ENCODE assay signal across 8 cellular contexts in the genomic region with DNA sequence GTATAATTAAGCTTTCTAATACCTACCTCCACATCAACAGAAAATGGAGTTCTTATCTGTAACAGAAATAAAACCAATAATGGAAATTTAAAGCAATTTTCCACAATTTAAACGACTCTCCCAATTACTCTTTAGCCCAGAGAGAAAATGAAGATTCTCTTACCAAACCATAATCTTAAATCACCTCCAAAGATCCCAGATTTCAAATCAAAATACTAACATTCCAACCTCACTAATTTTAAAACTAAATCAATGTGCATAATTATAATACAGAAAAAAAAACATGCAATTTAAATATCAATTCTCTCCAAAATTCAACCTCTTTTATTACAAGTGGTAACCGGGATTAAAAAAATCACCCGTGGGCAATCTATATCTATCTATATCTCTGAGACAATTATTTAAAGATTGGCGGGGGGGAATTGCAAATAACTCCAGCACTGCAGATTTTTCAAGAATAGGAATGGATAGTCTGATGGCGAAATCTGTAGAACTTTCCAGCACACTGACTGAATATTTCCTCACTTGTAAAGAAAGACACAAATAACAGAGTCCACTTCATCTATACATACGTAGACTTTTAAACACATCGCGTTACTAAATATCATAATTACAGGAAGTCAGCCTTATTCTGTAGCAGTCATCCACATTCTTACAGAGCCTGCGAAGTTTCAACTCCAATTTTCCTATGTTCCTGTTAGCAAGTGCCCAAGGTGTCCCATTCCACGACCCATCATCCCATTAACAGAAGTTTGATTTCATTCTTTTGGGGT. TPM values are rescaled to one million over a fixed set of nuclear protein-coding genes. Genes with fewer than 3 reads are reported as not detected.
DNase-seq lines count a peak whose midpoint lies in the region; ATAC-seq, FAIRE-seq and TF ChIP-seq lines count a peak whose summit lies in the region.

No MANE protein-coding gene starts in this region.

- no peaks in the 10 kb centered on the region for H3K27me3 ChIP-seq in GM12878 (replicated peaks in 1 of 2; ENCODE audit: control insufficient read depth in 2 of 2, insufficient read depth in 2 of 2, low read length in 1 of 2)
- H3K27me3 ChIP-seq in HepG2 (ENCODE audit: control insufficient read depth in 1 of 2, insufficient read depth in 2 of 2, low read length in 2 of 2): no peaks in the 10 kb centered on the region
- H3K27me3 ChIP-seq in tibial nerve: no peaks in the 10 kb centered on the region

- peak overlapping the region; percentile 96 to 99 (median 98) for H3K27ac Mint-ChIP-seq in IgD-negative memory B cell

- TF ChIP-seq EP300 in GM12878 (IDR thresholded peaks at IDR 0.05; ENCODE audit: borderline replicate concordance in 1 of 2, control insufficient read depth in 1 of 2, low read depth in 2 of 2, low read length in 2 of 2) (no peak), HepG2 (IDR thresholded peaks at IDR 0.05; ENCODE audit: low read depth in 2 of 2, low read length in 2 of 2) (no peak), HepG2 (CRISPR knock-in tag; IDR thresholded peaks at IDR 0.05; ENCODE audit: borderline replicate concordance) (no peak), tibial nerve (IDR thresholded peaks at IDR 0.05) (no peak)

- H3K9me3 ChIP-seq in GM12878 (replicated peaks; ENCODE audit: control insufficient read depth, insufficient read depth, low read length) (no peaks in the 10 kb centered on the region), HepG2 (ENCODE audit: low read length) (no peaks in the 10 kb centered on the region), tibial nerve (no peaks in the 10 kb centered on the region)

- peak overlapping the region; percentile 72; the same call in 1 of the 2 replicates for H3K4me2 ChIP-seq in GM12878 (ENCODE audit: control insufficient read depth, insufficient read depth)
- peak overlapping the region; percentile 67 for H3K4me2 ChIP-seq in HepG2 (ENCODE audit: low read depth, low read length)

- H4K20me1 ChIP-seq in GM12878 (ENCODE audit: control insufficient read depth, insufficient read depth): no peaks in the 10 kb centered on the region
- H4K20me1 ChIP-seq in HepG2 (ENCODE audit: insufficient read depth, low read length): no peaks in the 10 kb centered on the region; the same call in 1 of the 2 replicates

- peaks cover 6% of the 10 kb centered on the region for H3K36me3 Mint-ChIP-seq in IgD-negative memory B cell

- SMC1A ChIA-PET in GM12878 (lab: Charles Lee; ENCODE audit: uncharacterized antibody, unreplicated experiment): interaction anchor here (1.2 kb wide), 1 partner anchor 286 kb away, joined by 3 read pairs; no protein-coding TSS in a partner anchor

- POLR2A ChIA-PET in GM12878 (lab: Charles Lee) (interaction anchor here (0.6 to 1.7 kb wide), 3 partner anchors 157 to 258 kb away, joined by 3 to 5 read pairs (median 5); partner anchors contain the start of gene HNRNPH3), HepG2 (lab: Yijun Ruan, JAX) (no interaction called here)

- TF ChIP-seq CTCF in C4-2B (conservative IDR thresholded peaks at IDR 0.05) (no peak), GM12878 (IDR thresholded peaks at IDR 0.05 in 2 of 3, conservative IDR thresholded peaks at IDR 0.05 in 1 of 3; ENCODE audit: control insufficient read depth in 2 of 3, extremely low read depth in 1 of 3, insufficient read depth in 1 of 3, low read depth in 3 of 3, low read length in 3 of 3) (no peak), HepG2 (CRISPR knock-in tag; IDR thresholded peaks at IDR 0.05) (no peak), tibial nerve (IDR thresholded peaks at IDR 0.05) (no peak)

- peak; percentile 19 for ATAC-seq in GM12878
- ATAC-seq in HepG2: 0 out of 3 replicates have a peak, but pooled peaks have one; percentile 7

- H3K9me3 Mint-ChIP-seq in IgD-negative memory B cell: no peaks in the 10 kb centered on the region

- H3K79me2 ChIP-seq in GM12878 (ENCODE audit: control insufficient read depth, insufficient read depth, low read length) (peaks cover 57% of the 10 kb centered on the region), HepG2 (ENCODE audit: insufficient read depth, low read length) (peaks cover 44% of the 10 kb centered on the region)

- CTCF ChIA-PET in GM12878 (lab: Yijun Ruan, JAX): no interaction called here
- CTCF ChIA-PET in HepG2 (lab: Yijun Ruan, JAX; ENCODE audit: low intra/inter-chr PET ratio, low total read pairs): no interaction called here

- H3K27me3 Mint-ChIP-seq in IgD-negative memory B cell: no peaks in the 10 kb centered on the region

- intact Hi-C loops in GM12878 (cut with micrococcal nuclease; ENCODE audit: unreplicated experiment): loop anchor here (5.0 to 10.0 kb wide), 3 partner anchors 189 to 228 kb away; partner anchors contain the start of gene SIRT1
- intact Hi-C loops in HepG2 (cut with micrococcal nuclease; ENCODE audit: unreplicated experiment): loop anchor here (1.0 to 10.0 kb wide), 3 partner anchors 49 to 219 kb away; no protein-coding TSS in a partner anchor

- peak; percentile 41 for FAIRE-seq in GM12878 (lab: Jason Lieb, UNC)
- FAIRE-seq in HepG2 (lab: Jason Lieb, UNC): no peak

- no peaks in the 10 kb centered on the region for H3K36me3 ChIP-seq in GM12878 (ENCODE audit: control insufficient read depth in 2 of 2, insufficient read depth in 2 of 2, low read length in 1 of 2)
- H3K36me3 ChIP-seq in HepG2 (replicated peaks in 1 of 2; ENCODE audit: control insufficient read depth in 1 of 2, insufficient read depth in 2 of 2, low read length in 2 of 2): peaks cover 0 to 13% of the 10 kb centered on the region in 2 experiments; a peak in 1 of 5 replicates
- H3K36me3 ChIP-seq in tibial nerve: peaks cover 0 to 11% (median 0%) of the 10 kb centered on the region in 3 donors

- in situ Hi-C loops in GM12878 (cut with MboI): no loop called here
- in situ Hi-C loops in HepG2 (cut with HindIII; ENCODE audit: extremely low pct_ligation_motif_present, low pct_unique_long_range_greater_than_20kb): no loop called here

- 0% methylated on average over 10 of the region's 10 CpGs for WGBS in GM12878 (ENCODE audit: insufficient coverage, insufficient replicate concordance, low lambda C conversion rate, missing lambda C conversion rate)
- WGBS in HepG2 (ENCODE audit: low lambda C conversion rate): under 1% methylated on average over 10 of the region's 10 CpGs
- WGBS in tibial nerve, 2 donors: 5 to 6% methylated on average over 10 of the region's 10 CpGs

- H3K4me3 ChIP-seq in GM12878 (peak overlapping the region; percentile 89), HepG2 (replicated peaks in 1 of 3; ENCODE audit: insufficient read depth in 1 of 3, low read depth in 2 of 3, low read length in 3 of 3) (peak overlapping the region; percentile 91 to 99 (median 94)), tibial nerve (peak overlapping the region; percentile 75 to 100 (median 96))

- BruUV-seq in GM12878 (replicated peaks; lab: Mats Ljungman, UMichigan): TSS peak; percentile 61
- TSS peak; percentile 56 for BruUV-seq in HepG2 (replicated peaks; lab: Mats Ljungman, UMichigan)

- H3K9ac ChIP-seq in GM12878 (ENCODE audit: control insufficient read depth, insufficient read depth, low read length) (peak overlapping the region; percentile 87), HepG2 (ENCODE audit: insufficient read depth, low read depth, low read length) (peak overlapping the region; percentile 92)

- H3K4me3 Mint-ChIP-seq in IgD-negative memory B cell: peak overlapping the region; percentile 95 to 97 (median 96)

- 0 out of 2 replicates have a peak, but pooled peaks cover 3% of the 10 kb centered on the region for H3K4me1 ChIP-seq in GM12878 (ENCODE audit: control insufficient read depth, insufficient read depth, low read length)
- peaks cover 37% of the 10 kb centered on the region for H3K4me1 ChIP-seq in HepG2 (ENCODE audit: insufficient read depth, low read length)
- H3K4me1 ChIP-seq in tibial nerve: peaks cover 0 to 41% (median 27%) of the 10 kb centered on the region in 4 donors

- no peak for TF ChIP-seq POLR2A in GM12878 (IDR thresholded peaks at IDR 0.05; ENCODE audit: low read depth, low read length)
- no peak for TF ChIP-seq POLR2A in HepG2 (IDR thresholded peaks at IDR 0.05; ENCODE audit: insufficient read depth in 1 of 2, low read depth in 2 of 2, low read length in 2 of 2)
- no peak for TF ChIP-seq POLR2A in tibial nerve (IDR thresholded peaks at IDR 0.05)

- H2AFZ ChIP-seq in GM12878 (ENCODE audit: control insufficient read depth, low read depth, low read length) (peak overlapping the region; percentile 49), HepG2 (ENCODE audit: low read length) (no peak overlapping the region)

- H3K27ac ChIP-seq in C4-2B: peak overlapping the region; percentile 91
- H3K27ac ChIP-seq in GM12878 (ENCODE audit: control insufficient read depth, insufficient read depth): peak overlapping the region; percentile 92
- H3K27ac ChIP-seq in HepG2 (ENCODE audit: extremely low read length, insufficient read depth, low read length): peak overlapping the region; percentile 96
- H3K27ac ChIP-seq in tibial nerve: peak overlapping the region; percentile 87 to 100 (median 98)

- RAD21 ChIA-PET in GM12878 (lab: Charles Lee; ENCODE audit: unreplicated experiment): interaction anchor here (1.5 kb wide), 1 partner anchor 218 kb away, joined by 5 read pairs; no protein-coding TSS in a partner anchor

- TF ChIP-seq RAD21 in GM12878 (IDR thresholded peaks at IDR 0.05; ENCODE audit: insufficient read depth, low read depth, low read length) (no peak), HepG2 (CRISPR knock-in tag; IDR thresholded peaks at IDR 0.05) (no peak)

- no peak for DNase-seq in GM12878 (ENCODE audit: low read depth, low spot score)
- no peak for DNase-seq in HepG2 (ENCODE audit: low spot score)
- no peak for DNase-seq in tibial nerve (ENCODE audit: low spot score in 2 of 2)
- no peak for DNase-seq in D341Med (ENCODE audit: low spot score)
- DNase-seq in NCI-H1436 treated with DMSO at 0.1 percent for 48 hours (lab: John Stamatoyannopoulos, UW): no peak
- no peak for DNase-seq in kidney glomerular epithelial cell (lab: John Stamatoyannopoulos, UW)

- peaks cover 16 to 35% (median 29%) of the 10 kb centered on the region in 3 donors for H3K4me1 Mint-ChIP-seq in IgD-negative memory B cell

RNA-seq across cellular contexts. Expression of gene HERC4, which starts 1.3 kb away (rescaled TPM):
- polyA plus RNA-seq in IgD-negative memory B cell (19.7 TPM), GM12878 (2011; rRNA removed) (28.9 and 49.9 TPM in 2 replicates), GM12878 (2014; fragmentation: Illumina TruSeq; extraction: Trizol) (23.6 and 28.8 TPM in 2 replicates), GM12878 (2014; fragmentation: Nextera tagmentation; extraction: Ambion mirVana) (10 to 100 TPM in 1 of 2 experiments, 1 to 10 TPM in 1; 9.7 to 11.5 TPM), GM12878 (2014; rRNA removed) (17.1 and 20.2 TPM in 2 replicates), GM12878 (2016; fragmentation: Nextera tagmentation; extraction: Ambion mirVana) (10 to 100 TPM; 22.9 to 23.2 TPM), HepG2 (2011; rRNA removed) (9.8 and 10.1 TPM in 2 replicates)
- 383 and 399 TPM in 2 replicates for total RNA-seq in GM12878 (2013; cell fraction: nucleolus; rRNA removed)
- total RNA-seq in GM12878 (2014; rRNA removed) (27.3 and 33.0 TPM in 2 replicates), GM12878 (2014; rRNA removed; fragmentation: Illumina TruSeq; extraction: Trizol) (36.8 and 38.8 TPM in 2 replicates), GM12878 (2021) (33.1 and 33.8 TPM in 2 replicates), HepG2 (2016; rRNA removed; fragmentation: Illumina TruSeq; extraction: Trizol) (20.0 and 20.2 TPM in 2 replicates), tibial nerve (10 to 100 TPM; 38.1 to 57.0 (median 54.1) TPM)
- 11.6 TPM for polyA plus RNA-seq in GM12878 (2011; ENCODE audit: low read depth)
- polyA plus RNA-seq in GM12878 (2011; cell fraction: cytosol; rRNA removed): 8.3 and 11.2 TPM in 2 replicates
- polyA plus RNA-seq in GM12878 (2011; cell fraction: nucleus; rRNA removed): 30.8 and 37.9 TPM in 2 replicates
- polyA plus RNA-seq in GM12878 (2012): 20.6 and 25.6 TPM in 2 replicates
- polyA minus RNA-seq in GM12878 (2011; rRNA and poly(A)+ RNA removed): 34.9 and 35.0 TPM in 2 replicates
- 13.1 and 14.6 TPM in 2 replicates for polyA minus RNA-seq in GM12878 (2011; cell fraction: cytosol; rRNA and poly(A)+ RNA removed)
- 36.0 and 68.3 TPM in 2 replicates for polyA minus RNA-seq in GM12878 (2011; cell fraction: nucleus; rRNA and poly(A)+ RNA removed)
- total RNA-seq in HepG2 (2016; cell fraction: cytosol; rRNA removed; fragmentation: Illumina TruSeq; extraction: Trizol; ENCODE audit: low read depth): 13.3 and 16.7 TPM in 2 replicates
- total RNA-seq in HepG2 (2016; cell fraction: insoluble cytoplasmic fraction; rRNA removed; fragmentation: Illumina TruSeq; extraction: Trizol): 19.5 and 21.2 TPM in 2 replicates
- 12.0 and 14.9 TPM in 2 replicates for total RNA-seq in HepG2 (2016; cell fraction: membrane; rRNA removed; fragmentation: Illumina TruSeq; extraction: Trizol)
- 40.9 and 41.7 TPM in 2 replicates for total RNA-seq in HepG2 (2016; cell fraction: nucleus; rRNA removed; fragmentation: Illumina TruSeq; extraction: Trizol)
- 2.5 and 4.7 TPM in 2 replicates for polyA plus RNA-seq in HepG2 (2011; cell fraction: cytosol; rRNA removed)
- polyA plus RNA-seq in HepG2 (2011; cell fraction: nucleus; rRNA removed): 12.8 and 18.8 TPM in 2 replicates
- 15.3 and 17.7 TPM in 2 replicates for polyA plus RNA-seq in HepG2 (2012)
- 1.1 and 1.4 TPM in 2 replicates for polyA plus RNA-seq in HepG2 (2016; cell fraction: cytosol; fragmentation: Illumina TruSeq; extraction: Trizol; ENCODE audit: low read depth)
- polyA plus RNA-seq in HepG2 (2016; cell fraction: insoluble cytoplasmic fraction; fragmentation: Illumina TruSeq; extraction: Trizol; ENCODE audit: low read depth): 14.6 and 14.9 TPM in 2 replicates
- polyA plus RNA-seq in HepG2 (2016; cell fraction: membrane; fragmentation: Illumina TruSeq; extraction: Trizol; ENCODE audit: low read depth): 1.9 and 2.3 TPM in 2 replicates
- 30.2 and 36.2 TPM in 2 replicates for polyA plus RNA-seq in HepG2 (2016; cell fraction: nucleus; fragmentation: Illumina TruSeq; extraction: Trizol; ENCODE audit: insufficient read depth, low read depth)
- 6.1 and 29.6 TPM in 2 replicates for polyA minus RNA-seq in HepG2 (2011; rRNA and poly(A)+ RNA removed; ENCODE audit: low replicate concordance)
- 10.3 and 11.3 TPM in 2 replicates for polyA minus RNA-seq in HepG2 (2011; cell fraction: cytosol; rRNA and poly(A)+ RNA removed)
- polyA minus RNA-seq in HepG2 (2011; cell fraction: nucleus; rRNA and poly(A)+ RNA removed): 79.1 and 80.8 TPM in 2 replicates

RNA-seq across cellular contexts. Expression of gene MYPN, which starts 35.5 kb away (rescaled TPM):
- polyA plus RNA-seq in IgD-negative memory B cell (not detected), GM12878 (2011; rRNA removed) (not detected in 2 replicates), GM12878 (2014; fragmentation: Illumina TruSeq; extraction: Trizol) (0.01 TPM in 1 of 2 replicates, not detected in the other), GM12878 (2014; fragmentation: Nextera tagmentation; extraction: Ambion mirVana) (under 1 TPM in 1 of 2 experiments, not detected in 1; 0.02 TPM), GM12878 (2014; rRNA removed) (not detected in 2 replicates), GM12878 (2016; fragmentation: Nextera tagmentation; extraction: Ambion mirVana) (not detected), HepG2 (2011; rRNA removed) (0.01 TPM in 1 of 2 replicates, not detected in the other)
- total RNA-seq in GM12878 (2013; cell fraction: nucleolus; rRNA removed): not detected in 2 replicates
- total RNA-seq in GM12878 (2014; rRNA removed) (0.05 TPM in 1 of 2 replicates, not detected in the other), GM12878 (2014; rRNA removed; fragmentation: Illumina TruSeq; extraction: Trizol) (not detected in 2 replicates), GM12878 (2021) (not detected in 2 replicates), HepG2 (2016; rRNA removed; fragmentation: Illumina TruSeq; extraction: Trizol) (not detected in 2 replicates), tibial nerve (not detected)
- not detected for polyA plus RNA-seq in GM12878 (2011; ENCODE audit: low read depth)
- not detected in 2 replicates for polyA plus RNA-seq in GM12878 (2011; cell fraction: cytosol; rRNA removed)
- polyA plus RNA-seq in GM12878 (2011; cell fraction: nucleus; rRNA removed): 0.01 TPM in 1 of 2 replicates, not detected in the other
- not detected in 2 replicates for polyA plus RNA-seq in GM12878 (2012)
- polyA minus RNA-seq in GM12878 (2011; rRNA and poly(A)+ RNA removed): not detected in 2 replicates
- 0.42 and 0.53 TPM in 2 replicates for polyA minus RNA-seq in GM12878 (2011; cell fraction: cytosol; rRNA and poly(A)+ RNA removed)
- under 0.01 TPM in 1 of 2 replicates, not detected in the other for polyA minus RNA-seq in GM12878 (2011; cell fraction: nucleus; rRNA and poly(A)+ RNA removed)
- total RNA-seq in HepG2 (2016; cell fraction: cytosol; rRNA removed; fragmentation: Illumina TruSeq; extraction: Trizol; ENCODE audit: low read depth): not detected in 2 replicates
- 0.04 TPM in 1 of 2 replicates, not detected in the other for total RNA-seq in HepG2 (2016; cell fraction: insoluble cytoplasmic fraction; rRNA removed; fragmentation: Illumina TruSeq; extraction: Trizol)
- total RNA-seq in HepG2 (2016; cell fraction: membrane; rRNA removed; fragmentation: Illumina TruSeq; extraction: Trizol): not detected in 2 replicates
- total RNA-seq in HepG2 (2016; cell fraction: nucleus; rRNA removed; fragmentation: Illumina TruSeq; extraction: Trizol): not detected in 2 replicates
- polyA plus RNA-seq in HepG2 (2011; cell fraction: cytosol; rRNA removed): 0.01 TPM in 1 of 2 replicates, not detected in the other
- polyA plus RNA-seq in HepG2 (2011; cell fraction: nucleus; rRNA removed): not detected in 2 replicates
- polyA plus RNA-seq in HepG2 (2012): not detected in 2 replicates
- not detected in 2 replicates for polyA plus RNA-seq in HepG2 (2016; cell fraction: cytosol; fragmentation: Illumina TruSeq; extraction: Trizol; ENCODE audit: low read depth)
- polyA plus RNA-seq in HepG2 (2016; cell fraction: insoluble cytoplasmic fraction; fragmentation: Illumina TruSeq; extraction: Trizol; ENCODE audit: low read depth): not detected in 2 replicates
- polyA plus RNA-seq in HepG2 (2016; cell fraction: membrane; fragmentation: Illumina TruSeq; extraction: Trizol; ENCODE audit: low read depth): not detected in 2 replicates
- polyA plus RNA-seq in HepG2 (2016; cell fraction: nucleus; fragmentation: Illumina TruSeq; extraction: Trizol; ENCODE audit: insufficient read depth, low read depth): not detected in 2 replicates
- 77.2 TPM in 1 of 2 replicates, not detected in the other for polyA minus RNA-seq in HepG2 (2011; rRNA and poly(A)+ RNA removed; ENCODE audit: low replicate concordance)
- 0.18 and 0.20 TPM in 2 replicates for polyA minus RNA-seq in HepG2 (2011; cell fraction: cytosol; rRNA and poly(A)+ RNA removed)
- 0.12 and 0.26 TPM in 2 replicates for polyA minus RNA-seq in HepG2 (2011; cell fraction: nucleus; rRNA and poly(A)+ RNA removed)
